8 cellular contexts compared by ENCODE assay signal in genomic region chr3:42229942-42230688, GRCh38. TPM values are rescaled to one million over a fixed set of nuclear protein-coding genes. Genes with fewer than 3 reads are reported as not detected.
DNase-seq lines count a peak whose midpoint lies in the region; ATAC-seq, FAIRE-seq and TF ChIP-seq lines count a peak whose summit lies in the region.

No MANE protein-coding gene starts in this region.

- no peak overlapping the region for H3K9ac ChIP-seq in keratinocyte (ENCODE audit: control insufficient read depth, extremely low read depth, insufficient read depth, low read length)

- H3K9me1 ChIP-seq in keratinocyte (ENCODE audit: control insufficient read depth, extremely low read depth, insufficient read depth, low read length): no peaks in the 10 kb centered on the region

- DNase-seq in ELR (ENCODE audit: low read depth) (peak; percentile 73), amniotic epithelial cell (ENCODE audit: low read depth) (peak; percentile 46), keratinocyte (ENCODE audit: low read depth, low spot score) (peak; percentile 21)
- DNase-seq in activated T-cell treated with anti-CD3 and anti-CD28 coated beads, Interleukin-2, amount 50 U/mL, for 48 hours: no peak
- DNase-seq in stimulated activated CD4-positive, alpha-beta T cell treated with anti-CD3 and anti-CD28 coated beads, Interleukin-4, amount 100 ng/mL, for 24 hours: no peak

- no peak overlapping the region for H2AFZ ChIP-seq in keratinocyte (ENCODE audit: control insufficient read depth, low read length)

- H3K27me3 ChIP-seq in keratinocyte (ENCODE audit: control insufficient read depth, extremely low read depth, insufficient read depth, low read length): peaks cover 6% of the 10 kb centered on the region

- H3K79me2 ChIP-seq in keratinocyte (ENCODE audit: control insufficient read depth, insufficient read depth, low read length): no peaks in the 10 kb centered on the region

- H4K20me1 ChIP-seq in keratinocyte (ENCODE audit: control insufficient read depth, extremely low read depth, insufficient read depth, low read length): no peaks in the 10 kb centered on the region

- ATAC-seq in GM21526 (IDR thresholded peaks at IDR 0.05; ENCODE audit: low FRiP score, unreplicated experiment) (no peak), HG03039 (IDR thresholded peaks at IDR 0.05; ENCODE audit: unreplicated experiment) (no peak)

- TF ChIP-seq CTCF in LNCAP (IDR thresholded peaks at IDR 0.05) (peak; percentile 61; the same call in 1 of the 2 replicates), keratinocyte (optimal IDR thresholded peaks at IDR 0.05 in 1 of 3, IDR thresholded peaks at IDR 0.05 in 1 of 3, conservative IDR thresholded peaks at IDR 0.05 in 1 of 3; ENCODE audit: extremely low read depth in 1 of 3, insufficient read depth in 2 of 3, low read length in 3 of 3) (peak; percentile 41 to 58 (median 52))

- H3K4me1 ChIP-seq in keratinocyte (ENCODE audit: control insufficient read depth, extremely low read depth, insufficient read depth, low read length): no peaks in the 10 kb centered on the region

- H3K4me2 ChIP-seq in keratinocyte (ENCODE audit: control insufficient read depth, extremely low read depth, insufficient read depth, low read depth, low read length): no peak overlapping the region

- dilution Hi-C loops in keratinocyte (cut with MboI; ENCODE audit: extremely low pct_ligation_motif_present, low sequenced_read_pairs): no loop called here

- no peak overlapping the region for H3K4me3 ChIP-seq in keratinocyte (ENCODE audit: control insufficient read depth in 2 of 3, extremely low read depth in 1 of 3, insufficient read depth in 2 of 3, low read depth in 1 of 3, low read length in 3 of 3)

- H3K9me3 ChIP-seq in keratinocyte (ENCODE audit: control insufficient read depth, low read depth, low read length): peaks cover 3% of the 10 kb centered on the region

- no peak overlapping the region for H3K27ac ChIP-seq in keratinocyte (ENCODE audit: control insufficient read depth, insufficient read depth, low read length)

- FAIRE-seq in keratinocyte (lab: Jason Lieb, UNC): peak; percentile 67

- H3K36me3 ChIP-seq in keratinocyte (ENCODE audit: control insufficient read depth in 2 of 2, extremely low read depth in 1 of 2, insufficient read depth in 2 of 2, low read length in 2 of 2): peaks cover 1 to 2% of the 10 kb centered on the region in 2 experiments

RNA-seq across cellular contexts. Expression of gene CCK, which starts 35.9 kb away (rescaled TPM):
- polyA plus RNA-seq in keratinocyte: 5.7 to 8.2 TPM (median 7.2 TPM) in 3 replicates
- 4.6 TPM for polyA plus RNA-seq in keratinocyte (2011; ENCODE audit: low read depth)
- 4.5 and 10.5 TPM in 2 replicates for polyA plus RNA-seq in keratinocyte (2011; cell fraction: cytosol; rRNA removed)
- 5.2 and 5.5 TPM in 2 replicates for polyA plus RNA-seq in keratinocyte (2011; cell fraction: nucleus; rRNA removed)
- 4.1 and 6.9 TPM in 2 replicates for polyA plus RNA-seq in keratinocyte (2012; ENCODE audit: low replicate concordance)
- 0.93 to 8.0 TPM (median 1.2 TPM) in 3 replicates for polyA minus RNA-seq in keratinocyte
- 5.2 TPM for polyA minus RNA-seq in keratinocyte (2011; cell fraction: cytosol; rRNA and poly(A)+ RNA removed)
- not detected in 2 replicates for polyA minus RNA-seq in keratinocyte (2011; cell fraction: nucleus; rRNA and poly(A)+ RNA removed)

Comparison
In these comparisons a context has a peak if more than half of its experiments do, and no peak if none do; other contexts are left out.
1. DNase-seq: peak in ELR (single experiment), amniotic epithelial cell (single experiment) and keratinocyte (single experiment); none in activated T-cell treated with anti-CD3 and anti-CD28 coated beads, Interleukin-2, amount 50 U/mL, for 48 hours (0 of 2) and stimulated activated CD4-positive, alpha-beta T cell treated with anti-CD3 and anti-CD28 coated beads, Interleukin-4, amount 100 ng/mL, for 24 hours (single experiment).